ENCODE assay signal across 1 cellular context in the genomic region with DNA sequence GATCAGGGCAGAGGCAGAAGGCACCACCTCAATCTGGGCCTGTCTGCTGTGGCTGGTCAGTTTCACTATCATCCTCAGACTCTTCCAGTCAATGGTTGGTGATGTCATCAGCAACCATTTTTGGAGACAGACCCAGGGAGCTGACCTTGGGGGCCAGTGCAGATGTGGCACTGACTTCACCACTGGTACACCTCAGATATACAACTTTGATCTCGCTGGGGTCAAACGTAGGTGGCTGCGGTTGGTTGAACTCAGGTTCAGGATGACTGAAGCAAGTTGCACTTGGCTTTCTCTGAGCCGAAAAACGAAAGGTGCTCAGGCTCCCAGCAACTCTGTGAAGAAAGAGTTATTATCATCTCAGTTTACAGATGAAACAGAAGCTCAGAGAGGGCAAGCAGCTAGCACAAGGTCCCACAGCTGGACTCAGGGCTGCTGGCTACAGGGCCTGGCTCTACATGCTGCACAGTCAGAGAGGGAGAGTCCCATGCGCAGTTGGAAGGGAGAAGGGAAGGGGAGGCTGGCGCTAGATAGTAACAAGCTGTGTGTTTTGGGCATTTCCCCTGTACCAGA.
A peak's percentile ranks its signal among the peaks of the same experiment; 100 is the strongest.
TF ChIP-seq lines count a peak whose summit lies in the region.

No MANE protein-coding gene starts in this region.

TF ChIP-seq in K562, 482 proteins besides CTCF, POLR2A, EP300 and RAD21:
- TF ChIP-seq, protein P1, sequence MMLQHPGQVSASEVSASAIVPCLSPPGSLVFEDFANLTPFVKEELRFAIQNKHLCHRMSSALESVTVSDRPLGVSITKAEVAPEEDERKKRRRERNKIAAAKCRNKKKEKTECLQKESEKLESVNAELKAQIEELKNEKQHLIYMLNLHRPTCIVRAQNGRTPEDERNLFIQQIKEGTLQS (IDR thresholded peaks at IDR 0.05): peak; percentile 67
- TF ChIP-seq, protein P1 (CRISPR knock-in tag; conservative IDR thresholded peaks at IDR 0.05): no peak
- TF ChIP-seq ZNF589 (CRISPR knock-in tag; IDR thresholded peaks at IDR 0.05; ENCODE audit: low read depth): no peak
